Comparison of ENCODE assay signal across 1 cellular context in the genomic region with DNA sequence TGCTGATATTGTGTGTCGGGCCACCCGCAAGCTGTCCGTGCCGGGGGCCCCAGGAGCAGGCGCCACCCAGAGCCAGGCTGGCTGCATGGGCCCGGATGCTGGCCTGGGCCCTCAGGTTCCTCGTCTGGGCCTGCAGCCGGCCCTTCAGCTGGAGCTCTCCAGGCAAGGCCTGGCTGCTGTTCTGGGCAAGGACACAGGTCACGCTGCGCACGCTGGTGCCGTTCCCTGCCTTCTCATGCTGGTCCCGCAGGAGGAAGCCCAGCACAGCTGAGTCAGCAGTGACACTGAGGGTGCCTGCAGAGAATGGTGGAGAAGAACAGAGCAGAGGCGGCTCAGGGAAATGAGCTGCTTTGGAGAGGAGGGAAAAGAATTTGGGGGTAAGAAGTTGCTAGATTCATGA.
TF ChIP-seq lines count a peak whose summit lies in the region.

No MANE protein-coding gene starts in this region.

TF ChIP-seq in H1, 55 proteins besides CTCF, POLR2A, EP300 and RAD21:
- 0 out of 2 replicates have a peak, but pooled peaks have one; percentile 29 for TF ChIP-seq KDM1A (IDR thresholded peaks at IDR 0.05; ENCODE audit: borderline replicate concordance, low read length)
- TF ChIP-seq RBBP5 (IDR thresholded peaks at IDR 0.05; ENCODE audit: borderline replicate concordance, low read depth, low read length), result no peak
